Comparison of ENCODE assay signal across 1 cellular context in the genomic region with DNA sequence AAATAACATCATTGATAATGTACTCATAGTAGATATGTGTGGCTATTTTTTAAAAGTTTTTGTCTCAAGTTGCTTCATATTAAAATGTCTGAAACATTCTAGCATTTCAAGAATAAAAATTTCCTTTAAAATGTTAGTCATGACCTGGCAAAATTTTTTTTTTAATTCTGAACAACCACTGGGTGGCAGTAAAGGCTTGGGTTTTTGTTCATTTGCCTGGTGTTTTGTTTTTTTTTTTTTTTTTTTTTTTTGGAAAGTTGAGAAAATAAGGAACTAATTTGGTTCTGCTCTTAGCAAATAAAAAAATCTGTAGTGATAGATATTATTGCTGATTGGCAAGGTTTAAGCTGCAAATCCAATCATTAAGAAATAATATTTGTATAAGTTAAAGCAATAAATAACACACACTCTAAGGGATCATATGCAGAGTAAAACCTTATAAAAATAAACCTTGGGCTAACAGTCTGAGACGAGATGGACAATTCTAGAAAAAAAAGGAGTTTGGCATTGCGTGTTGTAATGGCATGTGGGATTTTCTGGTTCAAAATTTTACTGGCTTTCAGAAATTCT.
TF ChIP-seq lines count a peak whose summit lies in the region.

No MANE protein-coding gene starts in this region.

TF ChIP-seq in SK-N-SH treated with all-trans-retinoic acid at 6 μM for 48 hours, 23 proteins besides CTCF, POLR2A, EP300 and RAD21 (continued from another document):
- TF ChIP-seq, protein P1, sequence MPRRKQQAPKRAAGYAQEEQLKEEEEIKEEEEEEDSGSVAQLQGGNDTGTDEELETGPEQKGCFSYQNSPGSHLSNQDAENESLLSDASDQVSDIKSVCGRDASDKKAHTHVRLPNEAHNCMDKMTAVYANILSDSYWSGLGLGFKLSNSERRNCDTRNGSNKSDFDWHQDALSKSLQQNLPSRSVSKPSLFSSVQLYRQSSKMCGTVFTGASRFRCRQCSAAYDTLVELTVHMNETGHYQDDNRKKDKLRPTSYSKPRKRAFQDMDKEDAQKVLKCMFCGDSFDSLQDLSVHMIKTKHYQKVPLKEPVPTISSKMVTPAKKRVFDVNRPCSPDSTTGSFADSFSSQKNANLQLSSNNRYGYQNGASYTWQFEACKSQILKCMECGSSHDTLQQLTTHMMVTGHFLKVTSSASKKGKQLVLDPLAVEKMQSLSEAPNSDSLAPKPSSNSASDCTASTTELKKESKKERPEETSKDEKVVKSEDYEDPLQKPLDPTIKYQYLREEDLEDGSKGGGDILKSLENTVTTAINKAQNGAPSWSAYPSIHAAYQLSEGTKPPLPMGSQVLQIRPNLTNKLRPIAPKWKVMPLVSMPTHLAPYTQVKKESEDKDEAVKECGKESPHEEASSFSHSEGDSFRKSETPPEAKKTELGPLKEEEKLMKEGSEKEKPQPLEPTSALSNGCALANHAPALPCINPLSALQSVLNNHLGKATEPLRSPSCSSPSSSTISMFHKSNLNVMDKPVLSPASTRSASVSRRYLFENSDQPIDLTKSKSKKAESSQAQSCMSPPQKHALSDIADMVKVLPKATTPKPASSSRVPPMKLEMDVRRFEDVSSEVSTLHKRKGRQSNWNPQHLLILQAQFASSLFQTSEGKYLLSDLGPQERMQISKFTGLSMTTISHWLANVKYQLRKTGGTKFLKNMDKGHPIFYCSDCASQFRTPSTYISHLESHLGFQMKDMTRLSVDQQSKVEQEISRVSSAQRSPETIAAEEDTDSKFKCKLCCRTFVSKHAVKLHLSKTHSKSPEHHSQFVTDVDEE (CRISPR knock-in tag; IDR thresholded peaks at IDR 0.05), result no peak
- no peak for TF ChIP-seq GLIS3 (CRISPR knock-in tag; IDR thresholded peaks at IDR 0.05)
- TF ChIP-seq, protein P2, sequence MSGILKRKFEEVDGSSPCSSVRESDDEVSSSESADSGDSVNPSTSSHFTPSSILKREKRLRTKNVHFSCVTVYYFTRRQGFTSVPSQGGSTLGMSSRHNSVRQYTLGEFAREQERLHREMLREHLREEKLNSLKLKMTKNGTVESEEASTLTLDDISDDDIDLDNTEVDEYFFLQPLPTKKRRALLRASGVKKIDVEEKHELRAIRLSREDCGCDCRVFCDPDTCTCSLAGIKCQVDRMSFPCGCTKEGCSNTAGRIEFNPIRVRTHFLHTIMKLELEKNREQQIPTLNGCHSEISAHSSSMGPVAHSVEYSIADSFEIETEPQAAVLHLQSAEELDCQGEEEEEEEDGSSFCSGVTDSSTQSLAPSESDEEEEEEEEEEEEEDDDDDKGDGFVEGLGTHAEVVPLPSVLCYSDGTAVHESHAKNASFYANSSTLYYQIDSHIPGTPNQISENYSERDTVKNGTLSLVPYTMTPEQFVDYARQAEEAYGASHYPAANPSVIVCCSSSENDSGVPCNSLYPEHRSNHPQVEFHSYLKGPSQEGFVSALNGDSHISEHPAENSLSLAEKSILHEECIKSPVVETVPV (CRISPR knock-in tag; IDR thresholded peaks at IDR 0.05), result no peak
- no peak for TF ChIP-seq ISL1 (CRISPR knock-in tag; IDR thresholded peaks at IDR 0.05)
- TF ChIP-seq, protein P3, sequence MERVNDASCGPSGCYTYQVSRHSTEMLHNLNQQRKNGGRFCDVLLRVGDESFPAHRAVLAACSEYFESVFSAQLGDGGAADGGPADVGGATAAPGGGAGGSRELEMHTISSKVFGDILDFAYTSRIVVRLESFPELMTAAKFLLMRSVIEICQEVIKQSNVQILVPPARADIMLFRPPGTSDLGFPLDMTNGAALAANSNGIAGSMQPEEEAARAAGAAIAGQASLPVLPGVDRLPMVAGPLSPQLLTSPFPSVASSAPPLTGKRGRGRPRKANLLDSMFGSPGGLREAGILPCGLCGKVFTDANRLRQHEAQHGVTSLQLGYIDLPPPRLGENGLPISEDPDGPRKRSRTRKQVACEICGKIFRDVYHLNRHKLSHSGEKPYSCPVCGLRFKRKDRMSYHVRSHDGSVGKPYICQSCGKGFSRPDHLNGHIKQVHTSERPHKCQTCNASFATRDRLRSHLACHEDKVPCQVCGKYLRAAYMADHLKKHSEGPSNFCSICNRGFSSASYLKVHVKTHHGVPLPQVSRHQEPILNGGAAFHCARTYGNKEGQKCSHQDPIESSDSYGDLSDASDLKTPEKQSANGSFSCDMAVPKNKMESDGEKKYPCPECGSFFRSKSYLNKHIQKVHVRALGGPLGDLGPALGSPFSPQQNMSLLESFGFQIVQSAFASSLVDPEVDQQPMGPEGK (CRISPR knock-in tag; IDR thresholded peaks at IDR 0.05; ENCODE audit: borderline replicate concordance), result no peak
- TF ChIP-seq TOX (CRISPR knock-in tag; IDR thresholded peaks at IDR 0.05; ENCODE audit: borderline replicate concordance), result no peak
- no peak for TF ChIP-seq RARB (CRISPR knock-in tag; IDR thresholded peaks at IDR 0.05)
- TF ChIP-seq ARNTL (CRISPR knock-in tag; IDR thresholded peaks at IDR 0.05; ENCODE audit: borderline replicate concordance, low read depth), result no peak
- no peak for TF ChIP-seq ESRRG (CRISPR knock-in tag; IDR thresholded peaks at IDR 0.05)
- no peak for TF ChIP-seq ZFP3 (CRISPR knock-in tag; IDR thresholded peaks at IDR 0.05)
- TF ChIP-seq TCF4 (CRISPR knock-in tag; IDR thresholded peaks at IDR 0.05; ENCODE audit: borderline replicate concordance), result no peak
- no peak for TF ChIP-seq OSR1 (CRISPR knock-in tag; IDR thresholded peaks at IDR 0.05)
- no peak for TF ChIP-seq ZFP30 (CRISPR knock-in tag; IDR thresholded peaks at IDR 0.05)
TF ChIP-seq in SK-N-SH treated with all-trans-retinoic acid at 6 μM for 48 hours: peak in this region for 0.
